31 cellular contexts compared by ENCODE assay signal in the genomic region with DNA sequence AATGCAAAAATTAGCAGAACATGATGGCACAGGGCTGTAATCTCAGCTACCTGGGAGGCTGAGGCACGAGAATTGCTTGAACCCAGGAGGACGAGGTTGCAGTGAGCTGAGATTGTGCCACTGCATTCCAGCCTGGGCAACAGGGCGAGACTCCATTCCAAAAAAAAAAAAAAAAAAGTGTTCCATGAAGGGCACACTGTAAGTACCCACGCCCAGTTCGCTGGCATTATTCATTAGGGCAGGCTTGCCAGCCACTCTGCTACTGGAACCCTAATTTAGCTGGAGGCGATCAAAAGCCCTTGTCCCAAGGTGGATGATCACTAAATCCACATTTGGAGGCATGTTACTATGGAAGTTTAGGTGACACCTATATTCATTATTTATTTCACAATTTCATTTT. TPM values are rescaled to one million over a fixed set of nuclear protein-coding genes. Genes with fewer than 3 reads are reported as not detected.
"Had no signal": no experiment of that assay in that cellular context is flagged by ENCODE, and none has a peak within 500 bp of the region (broad histone marks: within the 10 kb centered on the region; RNA-seq: fewer than 3 reads in every experiment).

No MANE protein-coding gene starts in this region.

- H3K36me3 ChIP-seq: adrenal gland, breast epithelium, cardiac muscle cell had no signal

- H3K4me1 ChIP-seq: breast epithelium had no signal

- H3K9me3 ChIP-seq: adrenal gland, breast epithelium had no signal

- H3K27ac ChIP-seq: adrenal gland, breast epithelium, cardiac muscle cell, coronary artery, dorsolateral prefrontal cortex, WERI-Rb-1 had no signal

- H3K4me3 ChIP-seq: adrenal gland, breast epithelium, cardiac muscle cell, coronary artery, dorsolateral prefrontal cortex had no signal

- DNase-seq: activated B cell treated with CpG ODN at 0.5 μM for 24 hours; activated CD4-positive, alpha-beta T cell treated with anti-CD3 and anti-CD28 coated beads for 48 hours; activated CD4-positive, alpha-beta T cell treated with anti-CD3 and anti-CD28 coated beads, Interleukin-2, amount 50 U/mL, for 1 hour; activated CD4-positive, alpha-beta T cell treated with anti-CD3 and anti-CD28 coated beads, Interleukin-2, amount 50 U/mL, for 48 hours; activated CD8-positive, alpha-beta memory T cell treated with anti-CD3 and anti-CD28 coated beads for 24 hours; activated CD8-positive, alpha-beta T cell treated with anti-CD3 and anti-CD28 coated beads for 36 hours; activated naive CD4-positive, alpha-beta T cell treated with anti-CD3 and anti-CD28 coated beads for 36 hours; activated naive CD8-positive, alpha-beta T cell treated with anti-CD3 and anti-CD28 coated beads for 36 hours; activated naive CD8-positive, alpha-beta T cell treated with anti-CD3 and anti-CD28 coated beads, Interleukin-2, amount 50 U/mL, for 24 hours; activated T-cell treated with anti-CD3 and anti-CD28 coated beads, Interleukin-2, amount 50 U/mL, for 1 hour; activated T-cell treated with anti-CD3 and anti-CD28 coated beads, Interleukin-2, amount 50 U/mL, for 48 hours; amygdala; dorsolateral prefrontal cortex; effector memory CD4-positive, alpha-beta T cell; endodermal cell; foreskin fibroblast; T-helper 1 cell; T-helper 17 cell; T1000; WERI-Rb-1 had no signal

- H3K27me3 ChIP-seq: adrenal gland, breast epithelium, cardiac muscle cell had no signal

- ATAC-seq: activated CD4-positive, CD25-positive, alpha-beta regulatory T cell treated with anti-CD3 and anti-CD28 coated beads, Interleukin-2, amount 50 U/mL, for 24 hours; activated CD8-positive, alpha-beta T cell treated with anti-CD3 and anti-CD28 coated beads for 36 hours; activated naive CD8-positive, alpha-beta T cell treated with anti-CD3 and anti-CD28 coated beads, Interleukin-2, amount 50 U/mL, for 24 hours; esophagus mucosa; T-helper 17 cell had no signal

RNA-seq across cellular contexts. Expression of a gene that starts 39.1 kb away (rescaled TPM):
- total RNA-seq: activated CD8-positive, alpha-beta T cell treated with anti-CD3 and anti-CD28 coated beads for 36 hours; activated naive CD4-positive, alpha-beta T cell treated with anti-CD3 and anti-CD28 coated beads for 36 hours; activated naive CD8-positive, alpha-beta T cell treated with anti-CD3 and anti-CD28 coated beads for 36 hours; activated T-helper 1 cell treated with anti-CD3 and anti-CD28 coated beads, Interleukin-12 subunit alpha, Interleukin-12 subunit beta, Interleukin-2, Interleukin-4 antibody, amounts not matched to agents 30 ng/mL and 10 ng/mL and 1 ng/mL, durations not matched to agents 14 hours and 24 hours and 36 hours; activated T-helper 2 cell treated with anti-CD3 and anti-CD28 coated beads, Interferon-gamma antibody, Interleukin-2, Interleukin-4, amounts not matched to agents 10 μg/mL and 5 μg/mL and 100 μg/mL, durations not matched to agents 14 hours and 24 hours and 36 hours; cardiac muscle cell; cerebellum; endodermal cell; epithelial cell of proximal tubule; frontal cortex; T-helper 17 cell had no signal
- polyA plus RNA-seq: cardiac muscle cell had no signal
